In genomic region chr13:47159853-47160550, GRCh38 we compare ENCODE assay signal across 21 cellular contexts.
"Had no signal": no experiment of that assay in that cellular context is flagged by ENCODE, and none has a peak within 500 bp of the region (broad histone marks: within the 10 kb centered on the region; RNA-seq: fewer than 3 reads in every experiment).

No MANE protein-coding gene starts in this region.

- FAIRE-seq: K562 had no signal

- H3K4me3 ChIP-seq: K562 had no signal

- ATAC-seq: K562, Panc1, PC-3 had no signal

- H3K4me2 ChIP-seq: KMS-11, SK-N-SH had no signal

- H3K27ac ChIP-seq: KMS-11, RWPE1 had no signal

- DNase-seq: Kasumi-1, MM.1S, NCI-H1092 treated with DMSO at 0.1 percent for 48 hours, NCI-H1436, NCI-H187, NCI-H2029, NCI-H2081 treated with DMSO at 0.1 percent for 48 hours, NCI-H2171, NCI-H226, NCI-H446, NCI-H510A, NCI-H524 treated with DMSO at 0.1 percent for 48 hours, NCI-H69, NCI-H774, PC-3, SHP77, SK-N-SH had no signal

- H3K9ac ChIP-seq: KMS-11, SK-N-SH had no signal
